Comparison of ENCODE assay signal across 1 cellular context in genomic region chr6:149723262-149723661, GRCh38.
TF ChIP-seq lines count a peak whose summit lies in the region.

No MANE protein-coding gene starts in this region.

TF ChIP-seq in HepG2, 621 proteins besides CTCF, POLR2A, EP300 and RAD21:
- TF ChIP-seq TEAD2 (CRISPR knock-in tag; IDR thresholded peaks at IDR 0.05): no peak
- TF ChIP-seq ZNF260 (CRISPR knock-in tag; IDR thresholded peaks at IDR 0.05; ENCODE audit: borderline replicate concordance, low read depth): no peak
- peak; percentile 61 to 86; a peak in 3 of 4 replicates for TF ChIP-seq MAFK (conservative IDR thresholded peaks at IDR 0.05 in 1 of 2, IDR thresholded peaks at IDR 0.05 in 1 of 2; ENCODE audit: low read length in 2 of 2)
- TF ChIP-seq, protein P1, sequence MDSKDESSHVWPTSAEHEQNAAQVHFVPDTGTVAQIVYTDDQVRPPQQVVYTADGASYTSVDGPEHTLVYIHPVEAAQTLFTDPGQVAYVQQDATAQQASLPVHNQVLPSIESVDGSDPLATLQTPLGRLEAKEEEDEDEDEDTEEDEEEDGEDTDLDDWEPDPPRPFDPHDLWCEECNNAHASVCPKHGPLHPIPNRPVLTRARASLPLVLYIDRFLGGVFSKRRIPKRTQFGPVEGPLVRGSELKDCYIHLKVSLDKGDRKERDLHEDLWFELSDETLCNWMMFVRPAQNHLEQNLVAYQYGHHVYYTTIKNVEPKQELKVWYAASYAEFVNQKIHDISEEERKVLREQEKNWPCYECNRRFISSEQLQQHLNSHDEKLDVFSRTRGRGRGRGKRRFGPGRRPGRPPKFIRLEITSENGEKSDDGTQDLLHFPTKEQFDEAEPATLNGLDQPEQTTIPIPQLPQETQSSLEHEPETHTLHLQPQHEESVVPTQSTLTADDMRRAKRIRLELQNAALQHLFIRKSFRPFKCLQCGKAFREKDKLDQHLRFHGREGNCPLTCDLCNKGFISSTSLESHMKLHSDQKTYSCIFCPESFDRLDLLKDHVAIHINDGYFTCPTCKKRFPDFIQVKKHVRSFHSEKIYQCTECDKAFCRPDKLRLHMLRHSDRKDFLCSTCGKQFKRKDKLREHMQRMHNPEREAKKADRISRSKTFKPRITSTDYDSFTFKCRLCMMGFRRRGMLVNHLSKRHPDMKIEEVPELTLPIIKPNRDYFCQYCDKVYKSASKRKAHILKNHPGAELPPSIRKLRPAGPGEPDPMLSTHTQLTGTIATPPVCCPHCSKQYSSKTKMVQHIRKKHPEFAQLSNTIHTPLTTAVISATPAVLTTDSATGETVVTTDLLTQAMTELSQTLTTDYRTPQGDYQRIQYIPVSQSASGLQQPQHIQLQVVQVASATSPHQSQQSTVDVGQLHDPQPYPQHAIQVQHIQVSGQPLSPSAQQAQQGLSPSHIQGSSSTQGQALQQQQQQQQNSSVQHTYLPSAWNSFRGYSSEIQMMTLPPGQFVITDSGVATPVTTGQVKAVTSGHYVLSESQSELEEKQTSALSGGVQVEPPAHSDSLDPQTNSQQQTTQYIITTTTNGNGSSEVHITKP (CRISPR knock-in tag; IDR thresholded peaks at IDR 0.05; ENCODE audit: low read depth): no peak
- no peak for TF ChIP-seq ZFP36 (IDR thresholded peaks at IDR 0.05; ENCODE audit: borderline replicate concordance, low read depth, low read length, partially characterized antibody)
- no peak for TF ChIP-seq ZNF816 (CRISPR knock-in tag; IDR thresholded peaks at IDR 0.05; ENCODE audit: borderline replicate concordance)
- peak; percentile 73 for TF ChIP-seq MAFF (IDR thresholded peaks at IDR 0.05; ENCODE audit: low read depth, low read length)
